In the genomic region with DNA sequence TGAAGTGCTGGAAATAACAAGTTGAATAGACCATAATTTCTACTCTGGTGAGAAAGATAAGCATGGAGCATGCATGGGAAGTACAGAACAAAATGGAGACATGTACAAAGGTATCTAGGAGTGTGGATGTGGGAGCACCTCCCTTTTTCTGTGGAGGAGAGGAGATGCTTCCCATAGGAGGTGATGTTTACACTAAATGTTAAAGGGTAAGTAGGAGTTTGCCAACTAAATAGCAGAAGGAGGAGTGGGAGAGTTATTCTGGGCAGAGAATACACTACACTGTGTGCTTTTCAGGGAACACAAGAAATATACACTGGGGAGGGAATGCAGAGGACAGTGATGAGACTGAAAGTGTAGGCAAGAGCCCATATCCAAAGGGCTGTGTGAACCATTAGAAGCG, we compare ENCODE assay signal across 9 cellular contexts.
"Had no signal": no experiment of that assay in that cellular context is flagged by ENCODE, and none has a peak within 500 bp of the region (broad histone marks: within the 10 kb centered on the region; RNA-seq: fewer than 3 reads in every experiment).

No MANE protein-coding gene starts in this region.

- H2AFZ ChIP-seq: GM23248 had no signal

- H3K27ac ChIP-seq: GM23248, KMS-11 had no signal

- H3K4me1 ChIP-seq: HAP-1 had no signal

- ATAC-seq: HCT116 had no signal

- H3K36me3 ChIP-seq: HAP-1 had no signal

- FAIRE-seq: HTR-8/SVneo had no signal

- H3K9me3 ChIP-seq: HAP-1 had no signal

- H3K4me3 ChIP-seq: GM23248, HAP-1 had no signal

- H3K4me2 ChIP-seq: KMS-11 had no signal

- DNase-seq: GM23248, GOT3, H7, IMR-90, KBM-7 had no signal

- H3K9ac ChIP-seq: GM23248, KMS-11 had no signal
